Comparison of ENCODE assay signal across 8 cellular contexts in the genomic region with DNA sequence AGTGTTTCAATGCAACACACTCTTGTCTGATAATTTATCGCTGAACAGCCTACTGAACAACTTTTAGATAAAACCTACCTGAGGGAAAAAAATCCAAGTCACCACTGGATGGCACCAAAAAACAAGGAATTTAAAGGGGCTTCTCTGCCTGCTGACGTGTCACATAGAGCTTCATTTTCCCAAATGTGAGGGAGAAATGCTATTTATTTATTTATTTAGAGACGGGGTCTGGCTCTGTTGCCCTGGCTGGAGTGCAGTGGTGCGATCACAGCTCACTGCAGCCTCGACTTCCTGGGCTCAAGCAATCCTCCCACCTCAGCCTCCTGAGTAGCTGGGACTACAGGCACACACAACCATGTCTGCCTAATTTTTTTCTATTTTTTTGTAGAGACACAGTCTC. TPM values are rescaled to one million over a fixed set of nuclear protein-coding genes. Genes with fewer than 3 reads are reported as not detected.
DNase-seq lines count a peak whose midpoint lies in the region; ATAC-seq and TF ChIP-seq lines count a peak whose summit lies in the region.
"Not testable (repeated sequence)": the region's sequence is repeated elsewhere in the genome, so short reads cannot be mapped to it uniquely, and the experiment has no call there.

No MANE protein-coding gene starts in this region.

- not testable (repeated sequence) for H3K36me3 Mint-ChIP-seq in WTC11

- POLR2A ChIA-PET in WTC11 (lab: Charles Lee) = not testable (repeated sequence)

- H2AFZ ChIP-seq in KMS-11 (ENCODE audit: low read depth) = peak overlapping the region; percentile 21; the same call in 1 of the 2 replicates

- H3K4me1 ChIP-seq in KMS-11 (ENCODE audit: low read depth, poor library complexity, severe bottlenecking) = not testable (repeated sequence)

- not testable (repeated sequence) for H3K4me3 ChIP-seq in KMS-11 (IDR thresholded peaks at IDR 0.05; ENCODE audit: insufficient read depth, low read depth, low read length)

- not testable (repeated sequence) for H3K27ac ChIP-seq in KMS-11

- peak; percentile 65 for ATAC-seq in WTC11

- H3K4me1 Mint-ChIP-seq in WTC11 = not testable (repeated sequence)

- CTCF ChIA-PET in WTC11 (lab: Charles Lee) = interaction anchor here (0.6 to 1.7 kb wide), 38 partner anchors 9 to 671 kb away, joined by 3 to 12 read pairs (median 4); a partner anchor contains a TSS

- TF ChIP-seq CTCF in GM12874 (IDR thresholded peaks at IDR 0.05; ENCODE audit: insufficient read depth, low read depth, low read length) (0 out of 2 replicates have a peak, but pooled peaks have one; percentile 3), KMS-11 (conservative IDR thresholded peaks at IDR 0.05; ENCODE audit: low read depth, low read length) (0 out of 2 replicates have a peak, but pooled peaks have one; percentile 30), WTC11 (IDR thresholded peaks at IDR 0.05) (peak; percentile 42; the same call in 1 of the 2 replicates)

- H3K36me3 ChIP-seq in KMS-11 (ENCODE audit: insufficient read depth) = not testable (repeated sequence)

- H3K27me3 ChIP-seq in KMS-11 (ENCODE audit: insufficient read depth, low read depth) = not testable (repeated sequence)

- H3K4me3 Mint-ChIP-seq in WTC11 = not testable (repeated sequence)

- H3K9ac ChIP-seq in KMS-11 = not testable (repeated sequence)

- peaks cover 12% of the 10 kb centered on the region for H3K9me3 Mint-ChIP-seq in WTC11

- not testable (repeated sequence) for H3K27ac Mint-ChIP-seq in WTC11

- not testable (repeated sequence) for H3K79me2 ChIP-seq in KMS-11 (ENCODE audit: insufficient read depth, low read depth)

- not testable (repeated sequence) for H3K27me3 Mint-ChIP-seq in WTC11 (ENCODE audit: low read depth)

- peak; percentile 76 for DNase-seq in AG08396 (ENCODE audit: low spot score)
- peak; percentile 35 for DNase-seq in NCI-H526 treated with DMSO at 0.1 percent for 48 hours (lab: John Stamatoyannopoulos, UW)
- not testable (repeated sequence) for DNase-seq in WTC11 (ENCODE audit: low spot score)
- peak; percentile 45 to 63 for DNase-seq in dermis microvascular lymphatic vessel endothelial cell (ENCODE audit: low read depth in 2 of 2)
- DNase-seq in iris pigment epithelial cell (ENCODE audit: low read depth) = peak; percentile 64
- peak; percentile 67 for DNase-seq in retina

- H3K4me2 ChIP-seq in KMS-11 = not testable (repeated sequence)

- not testable (repeated sequence) for H4K20me1 ChIP-seq in KMS-11 (ENCODE audit: insufficient read depth)

TF ChIP-seq in WTC11, 78 proteins besides CTCF, POLR2A, EP300 and RAD21:
- peak; percentile 87 for TF ChIP-seq ZNF121 (CRISPR knock-in tag; IDR thresholded peaks at IDR 0.05)

RNA-seq across cellular contexts. Expression of a gene that starts 27.4 kb away (rescaled TPM):
- total RNA-seq in WTC11 (2021) (0.53 to 0.68 TPM (median 0.62 TPM) in 3 replicates), dermis microvascular lymphatic vessel endothelial cell (not detected in 2 replicates)
